In the genomic region with DNA sequence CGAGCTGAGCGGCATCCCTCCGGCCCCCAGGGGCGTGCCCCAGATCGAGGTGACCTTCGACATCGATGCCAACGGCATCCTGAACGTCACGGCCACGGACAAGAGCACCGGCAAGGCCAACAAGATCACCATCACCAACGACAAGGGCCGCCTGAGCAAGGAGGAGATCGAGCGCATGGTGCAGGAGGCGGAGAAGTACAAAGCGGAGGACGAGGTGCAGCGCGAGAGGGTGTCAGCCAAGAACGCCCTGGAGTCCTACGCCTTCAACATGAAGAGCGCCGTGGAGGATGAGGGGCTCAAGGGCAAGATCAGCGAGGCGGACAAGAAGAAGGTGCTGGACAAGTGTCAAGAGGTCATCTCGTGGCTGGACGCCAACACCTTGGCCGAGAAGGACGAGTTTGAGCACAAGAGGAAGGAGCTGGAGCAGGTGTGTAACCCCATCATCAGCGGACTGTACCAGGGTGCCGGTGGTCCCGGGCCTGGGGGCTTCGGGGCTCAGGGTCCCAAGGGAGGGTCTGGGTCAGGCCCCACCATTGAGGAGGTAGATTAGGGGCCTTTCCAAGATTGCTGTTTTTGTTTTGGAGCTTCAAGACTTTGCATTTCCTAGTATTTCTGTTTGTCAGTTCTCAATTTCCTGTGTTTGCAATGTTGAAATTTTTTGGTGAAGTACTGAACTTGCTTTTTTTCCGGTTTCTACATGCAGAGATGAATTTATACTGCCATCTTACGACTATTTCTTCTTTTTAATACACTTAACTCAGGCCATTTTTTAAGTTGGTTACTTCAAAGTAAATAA, we compare ENCODE assay signal across 1 cellular context.
TF ChIP-seq lines count a peak whose summit lies in the region.

No MANE protein-coding gene starts in this region.

TF ChIP-seq in GM12878, 131 proteins besides CTCF, POLR2A, EP300 and RAD21:
- TF ChIP-seq ETV6 (conservative IDR thresholded peaks at IDR 0.05 in 1 of 2, IDR thresholded peaks at IDR 0.05 in 1 of 2; ENCODE audit: borderline replicate concordance in 1 of 2, low read depth in 1 of 2) (peak in 1 of 2 experiments; percentile 14; a peak in 1 of 4 replicates), ATF7 (IDR thresholded peaks at IDR 0.05; ENCODE audit: low read depth) (peak; percentile 30; the same call in 1 of the 2 replicates)
- TF ChIP-seq, protein P1, sequence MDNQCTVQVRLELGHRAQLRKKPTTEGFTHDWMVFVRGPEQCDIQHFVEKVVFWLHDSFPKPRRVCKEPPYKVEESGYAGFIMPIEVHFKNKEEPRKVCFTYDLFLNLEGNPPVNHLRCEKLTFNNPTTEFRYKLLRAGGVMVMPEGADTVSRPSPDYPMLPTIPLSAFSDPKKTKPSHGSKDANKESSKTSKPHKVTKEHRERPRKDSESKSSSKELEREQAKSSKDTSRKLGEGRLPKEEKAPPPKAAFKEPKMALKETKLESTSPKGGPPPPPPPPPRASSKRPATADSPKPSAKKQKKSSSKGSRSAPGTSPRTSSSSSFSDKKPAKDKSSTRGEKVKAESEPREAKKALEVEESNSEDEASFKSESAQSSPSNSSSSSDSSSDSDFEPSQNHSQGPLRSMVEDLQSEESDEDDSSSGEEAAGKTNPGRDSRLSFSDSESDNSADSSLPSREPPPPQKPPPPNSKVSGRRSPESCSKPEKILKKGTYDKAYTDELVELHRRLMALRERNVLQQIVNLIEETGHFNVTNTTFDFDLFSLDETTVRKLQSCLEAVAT (IDR thresholded peaks at IDR 0.05), result 0 out of 2 replicates have a peak, but pooled peaks have one; percentile 16
